ENCODE assay signal across 1 cellular context in the genomic region with DNA sequence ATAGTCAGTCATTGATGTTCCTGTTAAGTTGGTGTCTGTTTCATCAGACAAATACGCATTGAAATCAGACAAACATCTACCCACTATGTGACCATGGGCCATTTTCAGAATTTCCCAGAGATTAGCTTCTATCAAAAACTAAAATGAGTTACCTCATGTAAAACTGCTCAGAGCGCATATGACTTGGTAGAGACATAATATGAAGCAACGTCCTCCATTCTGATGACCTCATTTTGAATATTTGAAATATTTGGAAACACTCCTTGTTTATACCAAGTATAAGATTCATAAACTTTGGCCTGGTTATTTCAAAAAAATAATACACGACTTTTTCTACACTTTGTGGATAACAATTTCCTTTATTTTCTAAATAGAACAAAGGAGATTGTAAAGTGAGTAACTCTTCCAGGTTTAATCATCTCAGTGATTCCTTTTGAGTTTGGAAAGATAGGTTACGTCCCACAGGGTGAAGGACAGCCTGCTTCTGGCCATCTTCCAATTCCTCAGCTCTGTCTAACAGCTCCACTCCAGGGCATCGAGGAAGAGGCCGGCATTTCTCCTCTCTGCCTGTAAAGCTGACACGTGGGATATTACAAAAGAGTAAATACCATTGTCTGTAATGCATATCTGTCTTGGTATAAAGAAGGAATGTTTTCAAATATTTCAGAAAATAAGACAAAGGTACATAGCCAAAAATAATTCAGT.
TF ChIP-seq lines count a peak whose summit lies in the region.

No MANE protein-coding gene starts in this region.

TF ChIP-seq in WTC11, 78 proteins besides CTCF, POLR2A, EP300 and RAD21 (continued from another document):
- TF ChIP-seq, protein P1, sequence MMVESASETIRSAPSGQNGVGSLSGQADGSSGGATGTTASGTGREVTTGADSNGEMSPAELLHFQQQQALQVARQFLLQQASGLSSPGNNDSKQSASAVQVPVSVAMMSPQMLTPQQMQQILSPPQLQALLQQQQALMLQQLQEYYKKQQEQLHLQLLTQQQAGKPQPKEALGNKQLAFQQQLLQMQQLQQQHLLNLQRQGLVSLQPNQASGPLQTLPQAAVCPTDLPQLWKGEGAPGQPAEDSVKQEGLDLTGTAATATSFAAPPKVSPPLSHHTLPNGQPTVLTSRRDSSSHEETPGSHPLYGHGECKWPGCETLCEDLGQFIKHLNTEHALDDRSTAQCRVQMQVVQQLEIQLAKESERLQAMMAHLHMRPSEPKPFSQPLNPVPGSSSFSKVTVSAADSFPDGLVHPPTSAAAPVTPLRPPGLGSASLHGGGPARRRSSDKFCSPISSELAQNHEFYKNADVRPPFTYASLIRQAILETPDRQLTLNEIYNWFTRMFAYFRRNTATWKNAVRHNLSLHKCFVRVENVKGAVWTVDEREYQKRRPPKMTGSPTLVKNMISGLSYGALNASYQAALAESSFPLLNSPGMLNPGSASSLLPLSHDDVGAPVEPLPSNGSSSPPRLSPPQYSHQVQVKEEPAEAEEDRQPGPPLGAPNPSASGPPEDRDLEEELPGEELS (CRISPR knock-in tag; IDR thresholded peaks at IDR 0.05): no peak
- TF ChIP-seq SMAD4 (CRISPR knock-in tag; IDR thresholded peaks at IDR 0.05) (no peak), FOXK1 (CRISPR knock-in tag; IDR thresholded peaks at IDR 0.05) (no peak), FOXJ3 (CRISPR knock-in tag; IDR thresholded peaks at IDR 0.05; ENCODE audit: borderline replicate concordance) (no peak), SOX15 (CRISPR knock-in tag; IDR thresholded peaks at IDR 0.05) (no peak)
- TF ChIP-seq, protein P2, sequence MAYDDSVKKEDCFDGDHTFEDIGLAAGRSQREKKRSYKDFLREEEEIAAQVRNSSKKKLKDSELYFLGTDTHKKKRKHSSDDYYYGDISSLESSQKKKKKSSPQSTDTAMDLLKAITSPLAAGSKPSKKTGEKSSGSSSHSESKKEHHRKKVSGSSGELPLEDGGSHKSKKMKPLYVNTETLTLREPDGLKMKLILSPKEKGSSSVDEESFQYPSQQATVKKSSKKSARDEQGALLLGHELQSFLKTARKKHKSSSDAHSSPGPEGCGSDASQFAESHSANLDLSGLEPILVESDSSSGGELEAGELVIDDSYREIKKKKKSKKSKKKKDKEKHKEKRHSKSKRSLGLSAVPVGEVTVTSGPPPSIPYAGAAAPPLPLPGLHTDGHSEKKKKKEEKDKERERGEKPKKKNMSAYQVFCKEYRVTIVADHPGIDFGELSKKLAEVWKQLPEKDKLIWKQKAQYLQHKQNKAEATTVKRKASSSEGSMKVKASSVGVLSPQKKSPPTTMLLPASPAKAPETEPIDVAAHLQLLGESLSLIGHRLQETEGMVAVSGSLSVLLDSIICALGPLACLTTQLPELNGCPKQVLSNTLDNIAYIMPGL (CRISPR knock-in tag; IDR thresholded peaks at IDR 0.05): no peak
